Comparison of ENCODE assay signal across 17 cellular contexts in genomic region chr5:177253252-177253651, GRCh38. TPM values are rescaled to one million over a fixed set of nuclear protein-coding genes. Genes with fewer than 3 reads are reported as not detected.
DNase-seq lines count a peak whose midpoint lies in the region; ATAC-seq, FAIRE-seq and TF ChIP-seq lines count a peak whose summit lies in the region.
"Had no signal": no experiment of that assay in that cellular context is flagged by ENCODE, and none has a peak within 500 bp of the region (broad histone marks: within the 10 kb centered on the region; RNA-seq: fewer than 3 reads in every experiment).

No MANE protein-coding gene starts in this region.

- intact Hi-C loops in K562 (cut with micrococcal nuclease) = no loop called here
- intact Hi-C loops in testis (cut with DNase I; ENCODE audit: low total_unique reads) = no loop called here

- POLR2A ChIA-PET in A549 (lab: Yijun Ruan, JAX) (no interaction called here), K562 (lab: Yijun Ruan, JAX) (interaction anchor here (0.6 to 1.9 kb wide), 3 partner anchors 10 to 271 kb away, joined by 3 to 7 read pairs (median 4); no protein-coding TSS in a partner anchor)

- no TSS peak for BruUV-seq in K562 (replicated peaks; lab: Mats Ljungman, UMichigan)

- TF ChIP-seq EP300 in A549 (IDR thresholded peaks at IDR 0.05) = no peak
- TF ChIP-seq EP300 in K562 (IDR thresholded peaks at IDR 0.05; ENCODE audit: low read length) = no peak

- H3K4me1 Mint-ChIP-seq in activated CD8-positive, alpha-beta memory T cell treated with anti-CD3 and anti-CD28 coated beads, Interleukin-2, amount 10 ng/mL, durations not matched to agents 7 days and 5 days = peaks cover 15% of the 10 kb centered on the region
- peaks cover 4% of the 10 kb centered on the region for H3K4me1 Mint-ChIP-seq in T-helper 17 cell

- H3K9me1 ChIP-seq in K562 (ENCODE audit: control insufficient read depth, insufficient read depth, low read length) = no peaks in the 10 kb centered on the region

- no peak for TF ChIP-seq POLR2A in A549 (IDR thresholded peaks at IDR 0.05; ENCODE audit: low read length)
- no peak for TF ChIP-seq POLR2A in K562 (conservative IDR thresholded peaks at IDR 0.05)
- TF ChIP-seq POLR2A in testis (IDR thresholded peaks at IDR 0.05) = no peak

- H3K4me1 ChIP-seq in A549 = peaks cover 7% of the 10 kb centered on the region; the same call in 1 of the 3 replicates
- 0 out of 5 replicates have a peak, but pooled peaks cover 0 to 2% of the 10 kb centered on the region in 2 experiments for H3K4me1 ChIP-seq in K562 (replicated peaks in 1 of 2; ENCODE audit: control insufficient read depth in 2 of 2, insufficient read depth in 2 of 2, low read length in 2 of 2)
- H3K4me1 ChIP-seq in testis = no peaks in the 10 kb centered on the region

- no peak overlapping the region for H2AFZ ChIP-seq in K562 (ENCODE audit: low read depth, low read length)
- H2AFZ ChIP-seq: GM23248 had no signal

- no peak for ATAC-seq in activated CD8-positive, alpha-beta memory T cell treated with anti-CD3 and anti-CD28 coated beads, Interleukin-2, amount 10 ng/mL, durations not matched to agents 7 days and 5 days
- ATAC-seq in A549 = no peak
- no peak for ATAC-seq in K562
- ATAC-seq in T-helper 17 cell = no peak
- no peak for ATAC-seq in GM18517 (IDR thresholded peaks at IDR 0.05; ENCODE audit: unreplicated experiment)
- ATAC-seq: HCT116 had no signal

- H3K9me3 Mint-ChIP-seq in activated CD8-positive, alpha-beta memory T cell treated with anti-CD3 and anti-CD28 coated beads, Interleukin-2, amount 10 ng/mL, durations not matched to agents 7 days and 5 days (ENCODE audit: low read depth) = no peaks in the 10 kb centered on the region
- H3K9me3 Mint-ChIP-seq: CD4-positive, alpha-beta memory T cell had no signal

- TF ChIP-seq CTCF in A549 (IDR thresholded peaks at IDR 0.05) (no peak), K562 (IDR thresholded peaks at IDR 0.05 in 2 of 3, conservative IDR thresholded peaks at IDR 0.05 in 1 of 3; ENCODE audit: insufficient read depth in 2 of 3, low read depth in 1 of 3, low read length in 3 of 3) (no peak), testis (IDR thresholded peaks at IDR 0.05) (no peak)

- TF ChIP-seq RAD21 in A549 (conservative IDR thresholded peaks at IDR 0.05 in 1 of 2, IDR thresholded peaks at IDR 0.05 in 1 of 2) (no peak), K562 (CRISPR knock-in tag; conservative IDR thresholded peaks at IDR 0.05 in 1 of 2, IDR thresholded peaks at IDR 0.05 in 1 of 2) (no peak)

- peak overlapping the region; percentile 33 for H3K27ac Mint-ChIP-seq in activated CD8-positive, alpha-beta memory T cell treated with anti-CD3 and anti-CD28 coated beads, Interleukin-2, amount 10 ng/mL, durations not matched to agents 7 days and 5 days
- no peak overlapping the region for H3K27ac Mint-ChIP-seq in T-helper 17 cell

- no peak overlapping the region for H3K4me3 Mint-ChIP-seq in activated CD8-positive, alpha-beta memory T cell treated with anti-CD3 and anti-CD28 coated beads, Interleukin-2, amount 10 ng/mL, durations not matched to agents 7 days and 5 days
- H3K4me3 Mint-ChIP-seq in T-helper 17 cell = no peak overlapping the region
- H3K4me3 Mint-ChIP-seq: CD4-positive, alpha-beta memory T cell had no signal

- no peak for DNase-seq in activated CD8-positive, alpha-beta memory T cell treated with anti-CD3 and anti-CD28 coated beads, Interleukin-2, amount 10 ng/mL, durations not matched to agents 7 days and 5 days
- no peak for DNase-seq in activated CD8-positive, alpha-beta memory T cell treated with anti-CD3 and anti-CD28 coated beads, Interleukin-2, amount 50 U/mL, for 48 hours
- DNase-seq in A549 (ENCODE audit: low read depth in 1 of 2, low spot score in 1 of 2) (no peak), GM18507 (ENCODE audit: extremely low spot score, insufficient read length, low read depth) (no peak), K562 (ENCODE audit: extremely low read depth in 1 of 4, low spot score in 3 of 4) (no peak), T-helper 17 cell (no peak), testis (no peak)
- DNase-seq: C1 segment of cervical spinal cord; CD4-positive, alpha-beta memory T cell; COR-L47; GF-D8; GM23248 had no signal

- no peak overlapping the region for H3K9ac ChIP-seq in K562 (ENCODE audit: insufficient read depth in 1 of 2, low read depth in 2 of 2, low read length in 2 of 2)
- H3K9ac ChIP-seq: GM23248 had no signal

- FAIRE-seq in A549 (lab: Jason Lieb, UNC) (no peak), GM18507 (lab: Jason Lieb, UNC) (peak; percentile 24), K562 (lab: Jason Lieb, UNC) (no peak)
- FAIRE-seq: H54 had no signal

- no peaks in the 10 kb centered on the region for H3K27me3 ChIP-seq in K562 (ENCODE audit: control insufficient read depth in 2 of 2, insufficient read depth in 2 of 2, low read length in 2 of 2)
- no peaks in the 10 kb centered on the region for H3K27me3 ChIP-seq in testis

- no peaks in the 10 kb centered on the region for H3K79me2 ChIP-seq in K562 (ENCODE audit: control insufficient read depth, insufficient read depth, low read length)

- peaks cover 34% of the 10 kb centered on the region for H3K36me3 Mint-ChIP-seq in activated CD8-positive, alpha-beta memory T cell treated with anti-CD3 and anti-CD28 coated beads, Interleukin-2, amount 10 ng/mL, durations not matched to agents 7 days and 5 days
- H3K36me3 Mint-ChIP-seq in T-helper 17 cell (ENCODE audit: low read depth) = peaks cover 10% of the 10 kb centered on the region

- H3K27ac ChIP-seq in A549 (no peak overlapping the region), K562 (ENCODE audit: extremely low read depth, low read depth, low read length) (no peak overlapping the region), testis (no peak overlapping the region)
- H3K27ac ChIP-seq: 22Rv1, GM23248, HL-60 had no signal

- H3K4me3 ChIP-seq in A549 = no peak overlapping the region
- H3K4me3 ChIP-seq in K562 = no peak overlapping the region
- no peak overlapping the region for H3K4me3 ChIP-seq in testis
- H3K4me3 ChIP-seq: GM23248 had no signal

- H3K9me3 ChIP-seq in A549 = no peaks in the 10 kb centered on the region
- H3K9me3 ChIP-seq in K562 (replicated peaks; ENCODE audit: control insufficient read depth, insufficient read depth, low read depth, low read length) = no peaks in the 10 kb centered on the region
- H3K9me3 ChIP-seq in T-helper 17 cell (ENCODE audit: control insufficient read depth, low read length, poor library complexity, severe bottlenecking) = no peaks in the 10 kb centered on the region
- no peaks in the 10 kb centered on the region for H3K9me3 ChIP-seq in testis

- CTCF ChIA-PET in activated CD8-positive, alpha-beta memory T cell treated with anti-CD3 and anti-CD28 coated beads, Interleukin-2, amount 10 ng/mL, durations not matched to agents 7 days and 5 days (lab: Charles Lee) = interaction anchor here (0.9 to 1.7 kb wide), 2 partner anchors 140 to 141 kb away, joined by 4 to 5 read pairs; no protein-coding TSS in a partner anchor
- CTCF ChIA-PET in A549 (lab: Yijun Ruan, JAX) = interaction anchor here (0.9 to 1.8 kb wide), 6 partner anchors 12 to 142 kb away, joined by 3 to 8 read pairs (median 4); no protein-coding TSS in a partner anchor
- CTCF ChIA-PET in K562 (lab: Yijun Ruan, JAX; ENCODE audit: low intra/inter-chr PET ratio) = no interaction called here

- no peaks in the 10 kb centered on the region for H4K20me1 ChIP-seq in K562 (replicated peaks; ENCODE audit: control insufficient read depth, insufficient read depth, low read length)

- no peak overlapping the region for H3K4me2 ChIP-seq in A549
- H3K4me2 ChIP-seq in K562 (ENCODE audit: insufficient read depth, low read length) = no peak overlapping the region

- no peaks in the 10 kb centered on the region for H3K27me3 Mint-ChIP-seq in activated CD8-positive, alpha-beta memory T cell treated with anti-CD3 and anti-CD28 coated beads, Interleukin-2, amount 10 ng/mL, durations not matched to agents 7 days and 5 days
- H3K27me3 Mint-ChIP-seq in T-helper 17 cell = no peaks in the 10 kb centered on the region
- H3K27me3 Mint-ChIP-seq: CD4-positive, alpha-beta memory T cell had no signal

- 80% methylated on average over 1 of the region's 1 CpG for WGBS in A549 (ENCODE audit: missing lambda C conversion rate)
- 35% methylated on average over 1 of the region's 1 CpG for WGBS in K562 (ENCODE audit: insufficient coverage, low coverage, missing lambda C conversion rate)
- WGBS in testis, 2 donors = 84 to 86% methylated on average over 1 of the region's 1 CpG

- peaks cover 81% of the 10 kb centered on the region for H3K36me3 ChIP-seq in K562 (ENCODE audit: control insufficient read depth, insufficient read depth, low read length)
- no peaks in the 10 kb centered on the region for H3K36me3 ChIP-seq in testis (ENCODE audit: low read depth, missing control alignments)

- in situ Hi-C loops in K562 (cut with MboI) = no loop called here

RNA-seq across cellular contexts. Expression of gene RAB24, which starts 50.3 kb away (rescaled TPM):
- total RNA-seq in activated CD8-positive, alpha-beta memory T cell treated with anti-CD3 and anti-CD28 coated beads, Interleukin-2, amount 10 ng/mL, durations not matched to agents 7 days and 5 days = 10 to 100 TPM; 40.5 to 50.8 TPM
- polyA plus RNA-seq in A549 (2011; rRNA removed) (31.2 and 31.3 TPM in 2 replicates), A549 (2017; fragmentation: RNase III; extraction: RNeasy Plus Mini Kit Qiagen cat#74134 plus additional on column Dnase treatment) (30.0 to 34.5 TPM (median 33.7 TPM) in 3 replicates), K562 (2011; rRNA removed) (70.4 and 85.1 TPM in 2 replicates), K562 (2014; fragmentation: Illumina TruSeq; extraction: Trizol) (34.8 and 40.4 TPM in 2 replicates), K562 (2014; fragmentation: Nextera tagmentation; extraction: Ambion mirVana) (10 to 100 TPM; 13.9 to 15.7 TPM), K562 (2014; rRNA removed) (107 TPM in 2 replicates), testis (ENCODE audit: insufficient read depth, low read depth, low replicate concordance) (19.2 TPM)
- 67.8 and 69.1 TPM in 2 replicates for polyA plus RNA-seq in A549 (2012; cell fraction: cytosol; rRNA removed)
- 136 and 139 TPM in 2 replicates for polyA plus RNA-seq in A549 (2012; cell fraction: nucleus; rRNA removed)
- polyA minus RNA-seq in A549 (2011; rRNA and poly(A)+ RNA removed) = 10.8 and 12.4 TPM in 2 replicates
- total RNA-seq in K562 (2011; cell fraction: chromatin; rRNA removed; ENCODE audit: low replicate concordance) = 54.0 and 133 TPM in 2 replicates
- 129 and 138 TPM in 2 replicates for total RNA-seq in K562 (2011; cell fraction: nucleolus; rRNA removed)
- total RNA-seq in K562 (2011; cell fraction: nucleoplasm; rRNA removed) = 74.5 and 88.1 TPM in 2 replicates
- total RNA-seq in K562 (2014; rRNA removed) (61.1 and 72.5 TPM in 2 replicates), K562 (2014; rRNA removed; fragmentation: Illumina TruSeq; extraction: Trizol) (16.8 and 21.2 TPM in 2 replicates), K562 (2015; rRNA removed; fragmentation: Illumina TruSeq; extraction: Trizol) (21.1 and 22.2 TPM in 2 replicates), K562 (2021) (52.5 and 56.7 TPM in 2 replicates), T-helper 17 cell (10 to 100 TPM in 1 of 2 donors, 1 to 10 TPM in 1; 8.8 to 17.6 TPM), testis (10 to 100 TPM; 25.5 to 29.4 TPM)
- 83.0 and 103 TPM in 2 replicates for polyA plus RNA-seq in K562 (2011; cell fraction: cytosol; rRNA removed)
- 376 and 417 TPM in 2 replicates for polyA plus RNA-seq in K562 (2011; cell fraction: nucleus; rRNA removed)
- 48.9 and 65.7 TPM in 2 replicates for polyA plus RNA-seq in K562 (2012)
- polyA minus RNA-seq in K562 (2011; rRNA and poly(A)+ RNA removed) = 15.0 and 17.4 TPM in 2 replicates
- polyA minus RNA-seq in K562 (2011; cell fraction: cytosol; rRNA and poly(A)+ RNA removed) = 10.5 and 14.7 TPM in 2 replicates
- 32.3 and 39.1 TPM in 2 replicates for polyA minus RNA-seq in K562 (2011; cell fraction: nucleus; rRNA and poly(A)+ RNA removed)

RNA-seq across cellular contexts. Expression of gene PRELID1, which starts 50.3 kb away (rescaled TPM):
- total RNA-seq in activated CD8-positive, alpha-beta memory T cell treated with anti-CD3 and anti-CD28 coated beads, Interleukin-2, amount 10 ng/mL, durations not matched to agents 7 days and 5 days = 100 to 1,000 TPM; 173 to 228 TPM
- polyA plus RNA-seq in A549 (2011; rRNA removed) (218 and 227 TPM in 2 replicates), A549 (2017; fragmentation: RNase III; extraction: RNeasy Plus Mini Kit Qiagen cat#74134 plus additional on column Dnase treatment) (234 to 268 TPM (median 250 TPM) in 3 replicates), K562 (2011; rRNA removed) (306 and 340 TPM in 2 replicates), K562 (2014; fragmentation: Illumina TruSeq; extraction: Trizol) (313 and 379 TPM in 2 replicates), K562 (2014; fragmentation: Nextera tagmentation; extraction: Ambion mirVana) (10 to 100 TPM; 40.1 to 63.7 TPM), K562 (2014; rRNA removed) (484 and 583 TPM in 2 replicates), testis (ENCODE audit: insufficient read depth, low read depth, low replicate concordance) (78.3 TPM)
- 555 and 569 TPM in 2 replicates for polyA plus RNA-seq in A549 (2012; cell fraction: cytosol; rRNA removed)
- 295 and 331 TPM in 2 replicates for polyA plus RNA-seq in A549 (2012; cell fraction: nucleus; rRNA removed)
- 140 and 167 TPM in 2 replicates for polyA minus RNA-seq in A549 (2011; rRNA and poly(A)+ RNA removed)
- total RNA-seq in K562 (2011; cell fraction: chromatin; rRNA removed; ENCODE audit: low replicate concordance) = 48.2 and 87.9 TPM in 2 replicates
- total RNA-seq in K562 (2011; cell fraction: nucleolus; rRNA removed) = 113 and 136 TPM in 2 replicates
- 88.0 and 98.6 TPM in 2 replicates for total RNA-seq in K562 (2011; cell fraction: nucleoplasm; rRNA removed)
- total RNA-seq in K562 (2014; rRNA removed) (330 and 397 TPM in 2 replicates), K562 (2014; rRNA removed; fragmentation: Illumina TruSeq; extraction: Trizol) (240 and 288 TPM in 2 replicates), K562 (2015; rRNA removed; fragmentation: Illumina TruSeq; extraction: Trizol) (336 and 342 TPM in 2 replicates), K562 (2021) (357 and 376 TPM in 2 replicates), T-helper 17 cell (10 to 100 TPM; 44.9 to 55.8 TPM), testis (10 to 100 TPM; 65.7 to 83.4 TPM)
- polyA plus RNA-seq in K562 (2011; cell fraction: cytosol; rRNA removed) = 419 and 903 TPM in 2 replicates
- polyA plus RNA-seq in K562 (2011; cell fraction: nucleus; rRNA removed) = 140 and 180 TPM in 2 replicates
- polyA plus RNA-seq in K562 (2012) = 250 and 264 TPM in 2 replicates
- 122 and 169 TPM in 2 replicates for polyA minus RNA-seq in K562 (2011; rRNA and poly(A)+ RNA removed)
- polyA minus RNA-seq in K562 (2011; cell fraction: cytosol; rRNA and poly(A)+ RNA removed) = 115 and 142 TPM in 2 replicates
- polyA minus RNA-seq in K562 (2011; cell fraction: nucleus; rRNA and poly(A)+ RNA removed) = 52.6 and 54.7 TPM in 2 replicates

RNA-seq across cellular contexts. Expression of gene MXD3, which starts 58.4 kb away (rescaled TPM):
- total RNA-seq in activated CD8-positive, alpha-beta memory T cell treated with anti-CD3 and anti-CD28 coated beads, Interleukin-2, amount 10 ng/mL, durations not matched to agents 7 days and 5 days = 100 to 1,000 TPM in 1 of 2 experiments, 10 to 100 TPM in 1; 60.2 to 117 TPM
- polyA plus RNA-seq in A549 (2011; rRNA removed) (4.1 and 5.3 TPM in 2 replicates), A549 (2017; fragmentation: RNase III; extraction: RNeasy Plus Mini Kit Qiagen cat#74134 plus additional on column Dnase treatment) (12.4 to 16.9 TPM (median 15.2 TPM) in 3 replicates), K562 (2011; rRNA removed) (5.2 and 13.6 TPM in 2 replicates), K562 (2014; fragmentation: Illumina TruSeq; extraction: Trizol) (1.8 and 4.5 TPM in 2 replicates), K562 (2014; fragmentation: Nextera tagmentation; extraction: Ambion mirVana) (under 1 TPM; 0.28 to 0.59 TPM), K562 (2014; rRNA removed) (22.8 and 24.8 TPM in 2 replicates), testis (ENCODE audit: insufficient read depth, low read depth, low replicate concordance) (7.7 TPM)
- polyA plus RNA-seq in A549 (2012; cell fraction: cytosol; rRNA removed) = 23.7 and 28.1 TPM in 2 replicates
- 66.4 and 71.5 TPM in 2 replicates for polyA plus RNA-seq in A549 (2012; cell fraction: nucleus; rRNA removed)
- 2.0 and 2.6 TPM in 2 replicates for polyA minus RNA-seq in A549 (2011; rRNA and poly(A)+ RNA removed)
- 16.1 and 35.8 TPM in 2 replicates for total RNA-seq in K562 (2011; cell fraction: chromatin; rRNA removed; ENCODE audit: low replicate concordance)
- 30.9 and 32.9 TPM in 2 replicates for total RNA-seq in K562 (2011; cell fraction: nucleolus; rRNA removed)
- total RNA-seq in K562 (2011; cell fraction: nucleoplasm; rRNA removed) = 25.8 and 34.4 TPM in 2 replicates
- total RNA-seq in K562 (2014; rRNA removed) (18.2 and 19.5 TPM in 2 replicates), K562 (2014; rRNA removed; fragmentation: Illumina TruSeq; extraction: Trizol) (0.65 and 0.83 TPM in 2 replicates), K562 (2015; rRNA removed; fragmentation: Illumina TruSeq; extraction: Trizol) (4.5 and 6.1 TPM in 2 replicates), K562 (2021) (12.0 and 16.2 TPM in 2 replicates), T-helper 17 cell (10 to 100 TPM in 1 of 2 donors, 1 to 10 TPM in 1; 8.7 to 11.8 TPM), testis (10 to 100 TPM; 12.5 to 12.9 TPM)
- polyA plus RNA-seq in K562 (2011; cell fraction: cytosol; rRNA removed) = 9.9 and 15.2 TPM in 2 replicates
- polyA plus RNA-seq in K562 (2011; cell fraction: nucleus; rRNA removed) = 81.7 and 87.5 TPM in 2 replicates
- 9.2 and 20.7 TPM in 2 replicates for polyA plus RNA-seq in K562 (2012)
- polyA minus RNA-seq in K562 (2011; rRNA and poly(A)+ RNA removed) = 1.8 and 1.9 TPM in 2 replicates
- polyA minus RNA-seq in K562 (2011; cell fraction: cytosol; rRNA and poly(A)+ RNA removed) = 1.2 and 4.6 TPM in 2 replicates
- polyA minus RNA-seq in K562 (2011; cell fraction: nucleus; rRNA and poly(A)+ RNA removed) = 12.3 and 14.9 TPM in 2 replicates
